ENCODE assay signal across 12 cellular contexts in the genomic region with DNA sequence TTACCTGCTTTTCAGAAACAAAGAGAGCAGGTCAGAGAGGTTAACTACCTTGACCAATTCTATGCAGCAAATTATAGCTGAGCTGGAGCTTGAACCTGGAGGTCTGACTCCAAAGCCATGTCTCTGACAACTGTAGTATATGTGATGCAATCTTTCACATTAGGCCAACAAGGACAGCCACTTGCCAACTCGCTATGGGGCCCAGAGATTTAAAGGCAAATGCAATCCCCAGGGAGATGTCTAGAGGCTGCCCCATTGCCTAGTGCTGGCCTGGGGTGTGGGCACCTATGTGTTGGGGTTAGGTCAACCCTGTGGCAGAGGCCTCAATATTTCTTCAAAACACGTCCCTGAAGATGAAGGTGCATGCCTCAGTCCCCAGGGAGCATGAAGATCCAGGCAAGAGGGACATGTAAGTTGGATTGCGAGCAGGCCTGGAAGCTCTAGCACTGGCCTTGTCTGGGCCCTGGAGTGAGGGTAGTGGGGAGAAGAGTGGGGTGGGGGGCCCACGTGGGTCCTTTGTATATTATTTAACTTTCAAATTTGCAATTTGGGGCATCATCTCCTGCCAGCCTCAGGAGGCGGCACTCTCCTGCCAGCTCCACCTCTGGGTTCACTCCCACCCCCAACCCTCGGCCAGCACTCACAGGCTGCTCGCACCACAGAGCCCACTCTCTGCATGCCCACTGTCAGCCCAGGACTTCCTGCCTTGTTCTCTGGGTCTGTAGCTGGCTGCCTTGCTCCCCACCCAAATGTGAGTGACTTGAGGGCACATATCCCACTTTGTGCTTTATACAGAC.
A peak's percentile ranks its signal among the peaks of the same experiment; 100 is the strongest.
DNase-seq lines count a peak whose midpoint lies in the region; ATAC-seq and TF ChIP-seq lines count a peak whose summit lies in the region.
"Had no signal": no experiment of that assay in that cellular context is flagged by ENCODE, and none has a peak within 500 bp of the region (broad histone marks: within the 10 kb centered on the region; RNA-seq: fewer than 3 reads in every experiment).

No MANE protein-coding gene starts in this region.

- H3K27me3 ChIP-seq in ascending aorta (no peaks in the 10 kb centered on the region), vagina (no peaks in the 10 kb centered on the region), dorsolateral prefrontal cortex (no peaks in the 10 kb centered on the region), tibial nerve (no peaks in the 10 kb centered on the region), colonic mucosa (no peaks in the 10 kb centered on the region)

- peaks cover 2% of the 10 kb centered on the region for H3K36me3 Mint-ChIP-seq in memory B cell

- H3K9me3 Mint-ChIP-seq in stimulated activated naive CD8-positive, alpha-beta T cell treated with anti-CD3 and anti-CD28 coated beads, Interleukin-15, amount 100 ng/mL, for 72 hours = no peaks in the 10 kb centered on the region
- H3K9me3 Mint-ChIP-seq in memory B cell = peaks cover 2% of the 10 kb centered on the region

- no peak overlapping the region for H3K9ac ChIP-seq in colonic mucosa (ENCODE audit: low read depth in 2 of 2, low read length in 2 of 2)

- H3K36me3 ChIP-seq in ascending aorta (no peaks in the 10 kb centered on the region), vagina (no peaks in the 10 kb centered on the region), tibial nerve (no peaks in the 10 kb centered on the region), colonic mucosa (no peaks in the 10 kb centered on the region)
- H3K36me3 ChIP-seq: neutrophil had no signal

- no peak for DNase-seq in stimulated activated naive CD8-positive, alpha-beta T cell treated with anti-CD3 and anti-CD28 coated beads, Interleukin-15, amount 100 ng/mL, for 72 hours
- DNase-seq in stimulated activated naive CD8-positive, alpha-beta T cell treated with anti-CD3 and anti-CD28 coated beads, Interleukin-15, Interleukin-2, amounts not matched to agents 100 U/mL and 50 U/mL, for 24 hours = no peak
- DNase-seq in ascending aorta (ENCODE audit: low spot score in 2 of 2) = no peak
- DNase-seq in memory B cell (ENCODE audit: low spot score in 2 of 2) = no peak
- no peak for DNase-seq in vagina (ENCODE audit: extremely low spot score in 2 of 2)
- DNase-seq in dorsolateral prefrontal cortex = no peak
- no peak for DNase-seq in tibial nerve (ENCODE audit: low spot score in 2 of 2)
- no peak for DNase-seq in colonic mucosa
- DNase-seq: ACHN, NCI-H187, NCI-H748 treated with DMSO at 0.1 percent for 48 hours had no signal

- peak; percentile 16 for ATAC-seq in stimulated activated naive CD8-positive, alpha-beta T cell treated with anti-CD3 and anti-CD28 coated beads, Interleukin-15, amount 100 ng/mL, for 72 hours
- ATAC-seq in stimulated activated naive CD8-positive, alpha-beta T cell treated with anti-CD3 and anti-CD28 coated beads, Interleukin-15, Interleukin-2, amounts not matched to agents 100 U/mL and 50 U/mL, for 24 hours = no peak
- ATAC-seq in memory B cell (ENCODE audit: low read depth) = no peak

- 87% methylated on average over 7 of the region's 7 CpGs for WGBS in tibial nerve, 2 donors

- TF ChIP-seq EP300 in tibial nerve (IDR thresholded peaks at IDR 0.05) = no peak

- intact Hi-C loops in ascending aorta (cut with DNase I) (no loop called here), vagina (cut with DNase I) (no loop called here), dorsolateral prefrontal cortex (cut with DNase I) (no loop called here), colonic mucosa (cut with DNase I) (loop anchor here (10.0 kb wide), 1 partner anchor 437 kb away; no protein-coding TSS in a partner anchor)

- H3K27me3 Mint-ChIP-seq in stimulated activated naive CD8-positive, alpha-beta T cell treated with anti-CD3 and anti-CD28 coated beads, Interleukin-15, amount 100 ng/mL, for 72 hours = peaks cover 36% of the 10 kb centered on the region
- no peaks in the 10 kb centered on the region for H3K27me3 Mint-ChIP-seq in memory B cell

- peaks cover 38% of the 10 kb centered on the region for H3K4me1 Mint-ChIP-seq in stimulated activated naive CD8-positive, alpha-beta T cell treated with anti-CD3 and anti-CD28 coated beads, Interleukin-15, amount 100 ng/mL, for 72 hours
- peaks cover 52% of the 10 kb centered on the region for H3K4me1 Mint-ChIP-seq in memory B cell

- no peaks in the 10 kb centered on the region for H3K9me3 ChIP-seq in ascending aorta
- H3K9me3 ChIP-seq in vagina = no peaks in the 10 kb centered on the region
- H3K9me3 ChIP-seq in tibial nerve = no peaks in the 10 kb centered on the region
- no peaks in the 10 kb centered on the region for H3K9me3 ChIP-seq in colonic mucosa
- H3K9me3 ChIP-seq: neutrophil had no signal

- peak overlapping the region; percentile 52 to 67 for H3K27ac ChIP-seq in ascending aorta
- peak overlapping the region; percentile 15 for H3K27ac ChIP-seq in vagina
- peak overlapping the region in 6 of 59 donors; percentile 8 to 38 (median 18) for H3K27ac ChIP-seq in dorsolateral prefrontal cortex
- H3K27ac ChIP-seq in tibial nerve = peak overlapping the region in 2 of 4 donors; percentile 52 to 70
- H3K27ac ChIP-seq in colonic mucosa = no peak overlapping the region
- H3K27ac ChIP-seq: neutrophil had no signal

- peak overlapping the region in 1 of 2 donors; percentile 40 for H3K27ac Mint-ChIP-seq in stimulated activated naive CD8-positive, alpha-beta T cell treated with anti-CD3 and anti-CD28 coated beads, Interleukin-15, amount 100 ng/mL, for 72 hours
- peak overlapping the region; percentile 86 for H3K27ac Mint-ChIP-seq in memory B cell

- H3K4me3 ChIP-seq in ascending aorta (peak overlapping the region in 1 of 2 donors; percentile 19), vagina (no peak overlapping the region), dorsolateral prefrontal cortex (no peak overlapping the region), tibial nerve (no peak overlapping the region), colonic mucosa (no peak overlapping the region)

- TF ChIP-seq CTCF in ascending aorta (IDR thresholded peaks at IDR 0.05) = no peak
- no peak for TF ChIP-seq CTCF in vagina (IDR thresholded peaks at IDR 0.05)
- TF ChIP-seq CTCF in dorsolateral prefrontal cortex (IDR thresholded peaks at IDR 0.05 in 54 of 56, conservative IDR thresholded peaks at IDR 0.05 in 2 of 56; ENCODE audit: low read depth in 1 of 56, partially characterized antibody in 56 of 56) = no peak
- no peak for TF ChIP-seq CTCF in tibial nerve (IDR thresholded peaks at IDR 0.05)
- TF ChIP-seq CTCF in colonic mucosa (IDR thresholded peaks at IDR 0.05) = no peak

- TF ChIP-seq POLR2A in vagina (IDR thresholded peaks at IDR 0.05) = no peak
- TF ChIP-seq POLR2A in tibial nerve (IDR thresholded peaks at IDR 0.05) = no peak

- H3K4me1 ChIP-seq in ascending aorta (peaks cover 13 to 38% of the 10 kb centered on the region in 2 donors), vagina (peaks cover 41% of the 10 kb centered on the region), tibial nerve (peaks cover 0 to 70% (median 22%) of the 10 kb centered on the region in 4 donors), colonic mucosa (no peaks in the 10 kb centered on the region)

- H3K4me3 Mint-ChIP-seq in stimulated activated naive CD8-positive, alpha-beta T cell treated with anti-CD3 and anti-CD28 coated beads, Interleukin-15, amount 100 ng/mL, for 72 hours = no peak overlapping the region
- H3K4me3 Mint-ChIP-seq in memory B cell = peak overlapping the region; percentile 63
